ENCODE assay signal across 9 cellular contexts in the genomic region with DNA sequence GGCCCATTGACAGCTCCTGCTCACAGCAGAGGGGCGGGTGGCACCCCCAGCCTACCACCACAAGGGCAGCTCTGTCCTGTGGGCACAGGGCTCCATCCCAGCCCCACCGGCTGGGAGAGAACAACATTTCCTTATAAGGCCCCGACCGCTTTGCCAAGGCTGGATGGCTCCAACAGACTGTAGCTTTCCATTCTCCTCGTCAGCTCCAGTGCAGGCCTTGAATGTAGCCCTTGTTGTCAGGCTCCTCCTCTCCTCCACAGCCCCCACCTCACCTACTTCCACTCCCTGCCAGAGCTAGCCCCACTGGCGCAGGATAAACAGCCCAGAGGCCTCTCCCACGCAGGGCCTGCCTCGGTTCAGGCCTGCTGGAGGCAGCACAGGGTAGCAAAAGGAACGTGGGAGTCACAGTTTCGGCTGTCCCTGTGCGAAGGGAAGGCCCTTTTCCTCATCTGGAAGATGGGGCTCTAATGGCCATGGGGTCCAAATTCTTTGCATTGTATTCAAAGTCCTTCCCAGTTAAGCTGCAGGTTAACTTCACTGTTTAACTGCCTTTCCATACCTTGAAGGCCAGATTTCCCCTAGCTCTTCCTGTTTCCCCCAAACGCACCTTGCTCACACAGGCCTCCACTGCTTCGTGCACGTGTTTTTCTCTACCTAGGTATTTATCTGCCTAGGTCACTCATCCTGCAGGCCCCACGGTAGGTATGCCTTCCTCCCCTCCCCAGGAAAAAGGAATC.
DNase-seq lines count a peak whose midpoint lies in the region; ATAC-seq and TF ChIP-seq lines count a peak whose summit lies in the region.
"Had no signal": no experiment of that assay in that cellular context is flagged by ENCODE, and none has a peak within 500 bp of the region (broad histone marks: within the 10 kb centered on the region; RNA-seq: fewer than 3 reads in every experiment).

No MANE protein-coding gene starts in this region.

- H2AK5ac ChIP-seq in mesendoderm (ENCODE audit: low read length), result no peak overlapping the region

- TF ChIP-seq CTCF in esophagus squamous epithelium (IDR thresholded peaks at IDR 0.05) (peak in 5 of 6 experiments; percentile 26 to 49 (median 35)), upper lobe of left lung (IDR thresholded peaks at IDR 0.05) (peak in 3 of 6 experiments; percentile 19 to 42 (median 26))

- H3K27me3 ChIP-seq in esophagus squamous epithelium, result peaks cover 0 to 22% (median 0%) of the 10 kb centered on the region in 4 donors
- H3K27me3 ChIP-seq in mesendoderm (ENCODE audit: insufficient read depth, low read length, poor library complexity), result no peaks in the 10 kb centered on the region
- no peaks in the 10 kb centered on the region for H3K27me3 ChIP-seq in upper lobe of left lung

- H3K56ac ChIP-seq in mesendoderm (ENCODE audit: low read length), result peak overlapping the region; percentile 75

- H2BK15ac ChIP-seq in mesendoderm (replicated peaks; ENCODE audit: low read depth), result no peak overlapping the region

- ATAC-seq in upper lobe of left lung (ENCODE audit: low FRiP score in 2 of 2), result peak; percentile 76 to 84
- ATAC-seq in GM18870 (IDR thresholded peaks at IDR 0.05; ENCODE audit: unreplicated experiment), result no peak
- no peak for ATAC-seq in HG03196 (IDR thresholded peaks at IDR 0.05; ENCODE audit: unreplicated experiment)

- no peak overlapping the region for H3K23ac ChIP-seq in mesendoderm (ENCODE audit: low read length)

- H3K27ac ChIP-seq in esophagus squamous epithelium (peak overlapping the region; percentile 64 to 92 (median 78)), mesendoderm (ENCODE audit: low read depth, low read length) (no peak overlapping the region), upper lobe of left lung (peak overlapping the region in 2 of 4 donors; percentile 32 to 70)

- no peak overlapping the region for H3K4me2 ChIP-seq in mesendoderm (ENCODE audit: low read length)
- H3K4me2 ChIP-seq: A549 had no signal

- H3K79me1 ChIP-seq in mesendoderm (ENCODE audit: low read length), result no peaks in the 10 kb centered on the region

- peak overlapping the region in 1 of 4 donors; percentile 27 for H3K4me3 ChIP-seq in esophagus squamous epithelium
- H3K4me3 ChIP-seq in mesendoderm (ENCODE audit: low read length), result no peak overlapping the region
- no peak overlapping the region for H3K4me3 ChIP-seq in upper lobe of left lung
- H3K4me3 ChIP-seq: A549 had no signal

- DNase-seq in NCI-H2081 (lab: John Stamatoyannopoulos, UW), result peak; percentile 9 to 12
- no peak for DNase-seq in NCI-H2081 treated with DMSO at 0.1 percent for 48 hours (lab: John Stamatoyannopoulos, UW)
- no peak for DNase-seq in esophagus squamous epithelium (lab: John Stamatoyannopoulos, UW)
- peak; percentile 94 for DNase-seq in mesendoderm
- peak; percentile 37 to 47 for DNase-seq in upper lobe of left lung
- no peak for DNase-seq in HT-29 (ENCODE audit: low spot score)

- H2BK120ac ChIP-seq in mesendoderm (ENCODE audit: low read depth, low read length), result no peak overlapping the region

- no peaks in the 10 kb centered on the region for H3K36me3 ChIP-seq in esophagus squamous epithelium
- H3K36me3 ChIP-seq in mesendoderm (ENCODE audit: control insufficient read depth, insufficient read depth, low read length), result no peaks in the 10 kb centered on the region
- no peaks in the 10 kb centered on the region for H3K36me3 ChIP-seq in upper lobe of left lung

- H3K18ac ChIP-seq in mesendoderm (ENCODE audit: low read length), result no peak overlapping the region

- intact Hi-C loops in esophagus squamous epithelium (cut with DNase I), result loop anchor here (10.0 kb wide), 1 partner anchor 308 kb away; the partner anchor contains the start of gene BCL6

- peak overlapping the region; percentile 20 for H2BK5ac ChIP-seq in mesendoderm (ENCODE audit: low read length)

- 54 to 65% methylated on average over 9 to 12 of the region's 15 CpGs for WGBS in esophagus squamous epithelium, 2 donors
- WGBS in mesendoderm (ENCODE audit: extremely low coverage, insufficient coverage, low lambda C conversion rate), result no CpG with 5 or more reads among the region's 15 CpGs
- 72 to 76% methylated on average over 13 to 15 of the region's 15 CpGs for WGBS in upper lobe of left lung, 2 donors

- no peak overlapping the region for H4K8ac ChIP-seq in mesendoderm (ENCODE audit: low read depth, low read length)

- no peak overlapping the region for H3K4ac ChIP-seq in mesendoderm (ENCODE audit: low read depth, low read length)

- H3K9me3 ChIP-seq in esophagus squamous epithelium (no peaks in the 10 kb centered on the region), upper lobe of left lung (no peaks in the 10 kb centered on the region)
- H3K9me3 ChIP-seq: A549 had no signal

- TF ChIP-seq POLR2A in esophagus squamous epithelium (IDR thresholded peaks at IDR 0.05), result peak in 1 of 4 donors; percentile 13
- TF ChIP-seq POLR2A in upper lobe of left lung (IDR thresholded peaks at IDR 0.05), result no peak

- H4K5ac ChIP-seq in mesendoderm (ENCODE audit: low read length), result no peak overlapping the region

- H3K9ac ChIP-seq in mesendoderm (ENCODE audit: low read length), result peak overlapping the region; percentile 15

- H3K4me1 ChIP-seq in esophagus squamous epithelium, result peaks cover 22 to 39% (median 24%) of the 10 kb centered on the region in 3 donors
- H3K4me1 ChIP-seq in mesendoderm (ENCODE audit: control insufficient read depth, low read depth, low read length), result peaks cover 6% of the 10 kb centered on the region
- peaks cover 0 to 11% (median 5%) of the 10 kb centered on the region in 4 donors for H3K4me1 ChIP-seq in upper lobe of left lung

- no peaks in the 10 kb centered on the region for H3K79me2 ChIP-seq in mesendoderm (ENCODE audit: control insufficient read depth, insufficient read depth, low read length)

- TF ChIP-seq EP300 in upper lobe of left lung (IDR thresholded peaks at IDR 0.05), result no peak

Comparison
In these comparisons a context has a peak if more than half of its experiments do, and no peak if none do; other contexts are left out.
1. DNase-seq: peak in NCI-H2081 (2 of 2), mesendoderm (single experiment) and upper lobe of left lung (2 of 2); none in NCI-H2081 treated with DMSO at 0.1 percent for 48 hours (single experiment), esophagus squamous epithelium (single experiment) and HT-29 (single experiment).
2. ATAC-seq: peak in upper lobe of left lung (2 of 2); none in GM18870 (single experiment) and HG03196 (single experiment).